Comparison of ENCODE assay signal across 18 cellular contexts in the genomic region with DNA sequence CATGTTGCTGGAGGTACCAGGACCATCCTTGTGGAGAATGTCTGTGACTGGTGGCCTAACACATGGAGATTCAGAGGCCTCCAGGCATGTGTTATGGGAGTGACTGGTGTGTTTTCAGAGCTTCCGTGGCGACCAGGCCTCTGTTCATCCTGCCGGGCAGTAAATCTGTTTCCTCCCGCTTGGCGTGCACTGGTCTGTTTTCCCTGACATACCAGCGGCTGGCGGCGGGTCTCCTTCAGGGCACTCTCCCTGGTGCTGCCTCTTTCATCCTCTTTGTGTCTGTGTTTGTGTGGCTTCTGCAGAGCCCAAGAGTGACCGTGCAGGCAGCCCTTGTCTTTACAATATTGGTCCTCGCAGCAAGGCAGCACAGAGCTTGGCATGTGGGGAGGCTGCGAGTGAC.
DNase-seq lines count a peak whose midpoint lies in the region; TF ChIP-seq lines count a peak whose summit lies in the region.
"Had no signal": no experiment of that assay in that cellular context is flagged by ENCODE, and none has a peak within 500 bp of the region (broad histone marks: within the 10 kb centered on the region; RNA-seq: fewer than 3 reads in every experiment).

No MANE protein-coding gene starts in this region.

- no peaks in the 10 kb centered on the region for H3K9me2 ChIP-seq in SK-N-SH

- no peaks in the 10 kb centered on the region for H3F3A ChIP-seq in SK-N-SH (replicated peaks; ENCODE audit: insufficient read depth)

- no peak overlapping the region for H3K4me2 ChIP-seq in SK-N-SH

- TF ChIP-seq CTCF in SK-N-SH (IDR thresholded peaks at IDR 0.05), result no peak

- no peaks in the 10 kb centered on the region for H3K9me3 ChIP-seq in SK-N-SH

- POLR2A ChIA-PET in SK-N-SH (lab: Yijun Ruan, JAX), result no interaction called here

- H3K9ac ChIP-seq in SK-N-SH, result no peak overlapping the region

- 31% methylated on average over 11 of the region's 11 CpGs for WGBS in SK-N-SH (ENCODE audit: low lambda C conversion rate)

- TF ChIP-seq EP300 in SK-N-SH (IDR thresholded peaks at IDR 0.05; ENCODE audit: borderline replicate concordance in 1 of 2, low read depth in 1 of 2, low read length in 1 of 2), result no peak

- intact Hi-C loops in head of caudate nucleus (cut with DNase I), result no loop called here

- H3K27ac ChIP-seq in SK-N-SH (ENCODE audit: low read depth in 2 of 2, low read length in 1 of 2), result peak overlapping the region in 1 of 2 experiments; percentile 47; a peak in 1 of 4 replicates

- H3K4me1 ChIP-seq in SK-N-SH (ENCODE audit: control insufficient read depth in 1 of 2, insufficient read depth in 2 of 2, low read depth in 1 of 2, low read length in 1 of 2), result peaks cover 0 to 10% of the 10 kb centered on the region in 2 experiments; a peak in 1 of 4 replicates

- no peaks in the 10 kb centered on the region for H3K36me3 ChIP-seq in SK-N-SH (replicated peaks in 1 of 2; ENCODE audit: control insufficient read depth in 1 of 2, insufficient read depth in 2 of 2, low read length in 1 of 2)

- H3K79me2 ChIP-seq in SK-N-SH (ENCODE audit: insufficient read depth), result no peaks in the 10 kb centered on the region

- no peaks in the 10 kb centered on the region for H3K27me3 ChIP-seq in SK-N-SH (ENCODE audit: insufficient read depth)

- CTCF ChIA-PET in SK-N-SH (lab: Yijun Ruan, JAX), result interaction anchor here (1.2 to 1.5 kb wide), 3 partner anchors 17 to 247 kb away, joined by 3 to 5 read pairs (median 3); no protein-coding TSS in a partner anchor

- no peaks in the 10 kb centered on the region for H4K20me1 ChIP-seq in SK-N-SH (ENCODE audit: insufficient read depth)

- TF ChIP-seq RAD21 in SK-N-SH (IDR thresholded peaks at IDR 0.05; ENCODE audit: low read length), result no peak

- peak; percentile 19 for DNase-seq in activated effector memory CD4-positive, alpha-beta T cell treated with anti-CD3 and anti-CD28 coated beads, Interleukin-2, amount 50 U/mL, for 16 hours
- no peak for DNase-seq in activated effector memory CD4-positive, alpha-beta T cell treated with Interleukin-2 at 50 U/mL for 16 hours
- DNase-seq in SK-N-SH (peak; percentile 59), left kidney (ENCODE audit: low read depth, low spot score) (peak; percentile 88), retina (peak; percentile 26), head of caudate nucleus (no peak), cerebellum (ENCODE audit: low spot score) (no peak)
- no peak for DNase-seq in activated CD8-positive, alpha-beta memory T cell treated with anti-CD3 and anti-CD28 coated beads, Interleukin-2, amount 50 U/mL, for 48 hours
- DNase-seq: C1 segment of cervical spinal cord; CD4-positive, CD25-positive, alpha-beta regulatory T cell; CD8-positive, alpha-beta memory T cell; COR-L47; DMS 273 treated with DMSO at 0.1 percent for 48 hours; DMS79; GF-D8; GOT3; H7; HFFc6 had no signal

- no peak overlapping the region for H2AFZ ChIP-seq in SK-N-SH (ENCODE audit: low read depth)

- H3K4me3 ChIP-seq in SK-N-SH (ENCODE audit: low read depth in 2 of 2, low read length in 1 of 2), result no peak overlapping the region

TF ChIP-seq in SK-N-SH, 30 proteins besides CTCF, POLR2A, EP300 and RAD21:
- TF ChIP-seq CHD2 (IDR thresholded peaks at IDR 0.05; ENCODE audit: low read length, partially characterized antibody), result no peak
- no peak for TF ChIP-seq RCOR1 (IDR thresholded peaks at IDR 0.05; ENCODE audit: low read length)
- no peak for TF ChIP-seq GABPA (IDR thresholded peaks at IDR 0.05; ENCODE audit: low read depth)
- TF ChIP-seq, protein P1, sequence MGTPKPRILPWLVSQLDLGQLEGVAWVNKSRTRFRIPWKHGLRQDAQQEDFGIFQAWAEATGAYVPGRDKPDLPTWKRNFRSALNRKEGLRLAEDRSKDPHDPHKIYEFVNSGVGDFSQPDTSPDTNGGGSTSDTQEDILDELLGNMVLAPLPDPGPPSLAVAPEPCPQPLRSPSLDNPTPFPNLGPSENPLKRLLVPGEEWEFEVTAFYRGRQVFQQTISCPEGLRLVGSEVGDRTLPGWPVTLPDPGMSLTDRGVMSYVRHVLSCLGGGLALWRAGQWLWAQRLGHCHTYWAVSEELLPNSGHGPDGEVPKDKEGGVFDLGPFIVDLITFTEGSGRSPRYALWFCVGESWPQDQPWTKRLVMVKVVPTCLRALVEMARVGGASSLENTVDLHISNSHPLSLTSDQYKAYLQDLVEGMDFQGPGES (IDR thresholded peaks at IDR 0.05; ENCODE audit: low read depth, low read length), result no peak
- TF ChIP-seq EZH2phosphoT487 (IDR thresholded peaks at IDR 0.05; ENCODE audit: borderline replicate concordance, low read depth), result no peak
- TF ChIP-seq GATA2 (CRISPR knock-in tag; IDR thresholded peaks at IDR 0.05), result no peak
- TF ChIP-seq FOXM1 (IDR thresholded peaks at IDR 0.05; ENCODE audit: low read depth), result no peak
- TF ChIP-seq MXI1 (IDR thresholded peaks at IDR 0.05; ENCODE audit: low read depth, low read length), result no peak; the same call in 1 of the 2 replicates
- no peak for TF ChIP-seq NFIC (IDR thresholded peaks at IDR 0.05; ENCODE audit: borderline replicate concordance)
- no peak for TF ChIP-seq FOSL2 (IDR thresholded peaks at IDR 0.05; ENCODE audit: borderline replicate concordance, low read depth)
- no peak for TF ChIP-seq TCF12 (IDR thresholded peaks at IDR 0.05)
- TF ChIP-seq RFX5 (IDR thresholded peaks at IDR 0.05; ENCODE audit: low read length), result no peak
- TF ChIP-seq TEAD4 (IDR thresholded peaks at IDR 0.05; ENCODE audit: borderline replicate concordance, insufficient read depth), result no peak
- TF ChIP-seq USF2 (IDR thresholded peaks at IDR 0.05; ENCODE audit: borderline replicate concordance, low read depth, low read length), result no peak
- TF ChIP-seq POLR2AphosphoS5 (IDR thresholded peaks at IDR 0.05; ENCODE audit: low read depth, low read length), result no peak
- no peak for TF ChIP-seq TAF1 (IDR thresholded peaks at IDR 0.05; ENCODE audit: borderline replicate concordance, low read depth, low read length)
- TF ChIP-seq SIN3A (IDR thresholded peaks at IDR 0.05; ENCODE audit: borderline replicate concordance, low read depth, low read length), result no peak
TF ChIP-seq in SK-N-SH: peak in this region for 0.

Comparison
In these comparisons a context has a peak if more than half of its experiments do, and no peak if none do; other contexts are left out.
1. DNase-seq: peak in activated effector memory CD4-positive, alpha-beta T cell treated with anti-CD3 and anti-CD28 coated beads, Interleukin-2, amount 50 U/mL, for 16 hours (single experiment), SK-N-SH (single experiment), left kidney (single experiment) and retina (single experiment); none in activated effector memory CD4-positive, alpha-beta T cell treated with Interleukin-2 at 50 U/mL for 16 hours (single experiment), activated CD8-positive, alpha-beta memory T cell treated with anti-CD3 and anti-CD28 coated beads, Interleukin-2, amount 50 U/mL, for 48 hours (single experiment), head of caudate nucleus (0 of 42) and cerebellum (single experiment).